ENCODE assay signal across 8 cellular contexts in the genomic region with DNA sequence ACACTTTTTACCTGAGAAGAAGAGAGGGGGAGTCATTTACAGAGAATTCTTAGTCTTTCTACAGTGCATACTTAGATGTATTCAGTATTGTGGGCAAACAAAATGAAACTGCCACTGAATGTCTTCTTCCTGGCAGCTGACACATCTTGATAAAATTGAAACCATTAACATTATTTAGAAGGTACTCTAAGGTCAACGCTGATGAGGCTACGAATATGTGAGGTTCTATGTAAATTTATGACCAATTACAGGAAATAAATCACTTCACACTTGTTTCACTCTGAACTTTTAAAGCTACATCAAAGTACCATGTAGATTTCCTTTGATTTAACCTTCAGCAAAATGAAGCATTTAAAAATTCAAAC. TPM values are rescaled to one million over a fixed set of nuclear protein-coding genes. Genes with fewer than 3 reads are reported as not detected.
DNase-seq lines count a peak whose midpoint lies in the region; ATAC-seq and TF ChIP-seq lines count a peak whose summit lies in the region.

No MANE protein-coding gene starts in this region.

- peak; percentile 68 for ATAC-seq in GM18517 (IDR thresholded peaks at IDR 0.05; ENCODE audit: unreplicated experiment)
- peak; percentile 87 for ATAC-seq in GM21717 (IDR thresholded peaks at IDR 0.05; ENCODE audit: unreplicated experiment)

- H3K27ac ChIP-seq in KMS-11 (peak overlapping the region; percentile 71), sigmoid colon (no peak overlapping the region)

- H3K27me3 ChIP-seq in KMS-11 (ENCODE audit: insufficient read depth, low read depth), result no peaks in the 10 kb centered on the region
- no peaks in the 10 kb centered on the region for H3K27me3 ChIP-seq in sigmoid colon

- TF ChIP-seq CTCF in KMS-11 (conservative IDR thresholded peaks at IDR 0.05; ENCODE audit: low read depth, low read length) (no peak), sigmoid colon (IDR thresholded peaks at IDR 0.05) (no peak), type B pancreatic cell (conservative IDR thresholded peaks at IDR 0.05) (no peak)

- H3K9me3 Mint-ChIP-seq in type B pancreatic cell, result no peaks in the 10 kb centered on the region

- no peak overlapping the region for H3K4me3 Mint-ChIP-seq in type B pancreatic cell

- H3K79me2 ChIP-seq in KMS-11 (ENCODE audit: insufficient read depth, low read depth), result no peaks in the 10 kb centered on the region

- no peak for TF ChIP-seq POLR2A in sigmoid colon (IDR thresholded peaks at IDR 0.05)

- H3K36me3 ChIP-seq in KMS-11 (ENCODE audit: insufficient read depth) (no peaks in the 10 kb centered on the region), sigmoid colon (peaks cover 0 to 5% (median 2%) of the 10 kb centered on the region in 4 donors)

- peaks cover 42% of the 10 kb centered on the region for H3K4me1 ChIP-seq in KMS-11 (ENCODE audit: low read depth, poor library complexity, severe bottlenecking)
- no peaks in the 10 kb centered on the region for H3K4me1 ChIP-seq in sigmoid colon

- H3K4me1 Mint-ChIP-seq in type B pancreatic cell (ENCODE audit: unreplicated experiment), result no peaks in the 10 kb centered on the region

- peak overlapping the region; percentile 70 for H3K4me2 ChIP-seq in KMS-11

- DNase-seq in kidney tubule cell (ENCODE audit: low spot score) (peak; percentile 37), pons (ENCODE audit: low spot score) (no peak), sigmoid colon (no peak), type B pancreatic cell (ENCODE audit: extremely low spot score, unreplicated experiment) (no peak)
- DNase-seq in stimulated activated CD4-positive, alpha-beta T cell treated with anti-CD3 and anti-CD28 coated beads, Interleukin-15, amount 100 ng/mL, for 24 hours, result no peak

- no peak overlapping the region for H3K27ac Mint-ChIP-seq in type B pancreatic cell

- peaks cover 6% of the 10 kb centered on the region for H3K36me3 Mint-ChIP-seq in type B pancreatic cell

- H2AFZ ChIP-seq in KMS-11 (ENCODE audit: low read depth), result no peak overlapping the region

- intact Hi-C loops in sigmoid colon (cut with DNase I), result no loop called here

- 9 to 10% methylated on average over 2 of the region's 2 CpGs for WGBS in sigmoid colon, 2 donors

- TF ChIP-seq EP300 in sigmoid colon (IDR thresholded peaks at IDR 0.05), result no peak

- H3K27me3 Mint-ChIP-seq in type B pancreatic cell, result no peaks in the 10 kb centered on the region

- no peaks in the 10 kb centered on the region for H3K9me3 ChIP-seq in sigmoid colon

- H3K4me3 ChIP-seq in KMS-11 (IDR thresholded peaks at IDR 0.05; ENCODE audit: insufficient read depth, low read depth, low read length) (no peak overlapping the region), sigmoid colon (no peak overlapping the region)

- 0 out of 2 replicates have a peak overlapping the region, but pooled peaks have one; percentile 9 for H3K9ac ChIP-seq in KMS-11

- H4K20me1 ChIP-seq in KMS-11 (ENCODE audit: insufficient read depth), result no peaks in the 10 kb centered on the region

RNA-seq across cellular contexts. Expression of gene GFI1, which starts 51.3 kb away (rescaled TPM):
- total RNA-seq in sigmoid colon, result under 1 TPM; 0.28 to 0.49 (median 0.38) TPM
- 1 to 10 TPM; 3.6 to 9.6 (median 5.5) TPM for polyA plus RNA-seq in sigmoid colon
- 0.10 and 0.17 TPM in 2 replicates for total RNA-seq in type B pancreatic cell (ENCODE audit: low replicate concordance)
